8 cellular contexts compared by ENCODE assay signal in genomic region chr1:111481387-111482221, GRCh38. TPM values are rescaled to one million over a fixed set of nuclear protein-coding genes. Genes with fewer than 3 reads are reported as not detected.
DNase-seq lines count a peak whose midpoint lies in the region; ATAC-seq and TF ChIP-seq lines count a peak whose summit lies in the region.

No MANE protein-coding gene starts in this region.

- DNase-seq in NCI-H1436 (lab: John Stamatoyannopoulos, UW), result peak; percentile 10
- no peak for DNase-seq in NCI-H1436 treated with DMSO at 0.1 percent for 48 hours (lab: John Stamatoyannopoulos, UW)
- peak; percentile 53 for DNase-seq in NAMALWA (ENCODE audit: low spot score)
- DNase-seq in T-cell, result peak in 32 of 34 experiments; percentile 11 to 67 (median 36)
- DNase-seq in astrocyte of the spinal cord (ENCODE audit: low read depth, low spot score), result peak; percentile 46
- DNase-seq in hepatocyte (ENCODE audit: low spot score), result peak; percentile 86
- peak; percentile 85 for DNase-seq in sciatic nerve (ENCODE audit: low spot score)

- peak overlapping the region in 1 of 2 donors; percentile 44 for H3K27ac Mint-ChIP-seq in T-cell

- peaks cover 4% of the 10 kb centered on the region for H3K4me1 ChIP-seq in hepatocyte (ENCODE audit: insufficient read depth)

- no peak overlapping the region for H3K4me3 Mint-ChIP-seq in T-cell

- CTCF ChIA-PET in T-cell (lab: Charles Lee), result interaction anchor here (0.6 to 1.6 kb wide), 8 partner anchors 21 to 288 kb away, joined by 3 to 16 read pairs (median 4); no protein-coding TSS in a partner anchor

- no peaks in the 10 kb centered on the region for H3K27me3 ChIP-seq in hepatocyte

- H3K4me3 ChIP-seq in astrocyte of the spinal cord (ENCODE audit: low read depth, low read length) (no peak overlapping the region), hepatocyte (no peak overlapping the region)

- no peak overlapping the region for H2AFZ ChIP-seq in hepatocyte

- no peaks in the 10 kb centered on the region for H3K27me3 Mint-ChIP-seq in T-cell

- no peak overlapping the region for H3K27ac ChIP-seq in hepatocyte

- POLR2A ChIA-PET in T-cell (lab: Charles Lee), result interaction anchor here in 1 of 2 donors (1.0 kb wide), 1 partner anchor 280 kb away, joined by 5 read pairs; no protein-coding TSS in a partner anchor

- no peak overlapping the region for H3K4me2 ChIP-seq in hepatocyte

- peaks cover 0 to 5% (median 0%) of the 10 kb centered on the region in 3 donors for H3K9me3 Mint-ChIP-seq in T-cell

- H3K4me1 Mint-ChIP-seq in T-cell, result peaks cover 37 to 54% (median 42%) of the 10 kb centered on the region in 3 donors

- H3K9me3 ChIP-seq in hepatocyte (ENCODE audit: low read depth), result no peaks in the 10 kb centered on the region

- peaks cover 13% of the 10 kb centered on the region for H3K36me3 Mint-ChIP-seq in T-cell

- no peaks in the 10 kb centered on the region for H3K9me2 ChIP-seq in hepatocyte (replicated peaks; ENCODE audit: insufficient read depth)

- ATAC-seq in T-cell (replicated peaks in 1 of 4) (peak; percentile 45 to 70 (median 64)), sciatic nerve (peak; percentile 97), GM19452 (IDR thresholded peaks at IDR 0.05; ENCODE audit: unreplicated experiment) (no peak)

- no peaks in the 10 kb centered on the region for H4K20me1 ChIP-seq in hepatocyte (ENCODE audit: insufficient read depth, poor library complexity, severe bottlenecking)

- H3K36me3 ChIP-seq in hepatocyte (replicated peaks; ENCODE audit: insufficient read depth, low read depth), result no peaks in the 10 kb centered on the region

- peak; percentile 72 for TF ChIP-seq CTCF in astrocyte of the spinal cord (IDR thresholded peaks at IDR 0.05; ENCODE audit: low read depth, low read length)
- peak; percentile 90 for TF ChIP-seq CTCF in hepatocyte (IDR thresholded peaks at IDR 0.05; ENCODE audit: poor library complexity)

- intact Hi-C loops in sciatic nerve (cut with DNase I), result loop anchor here (10.0 kb wide), 1 partner anchor 283 kb away; no protein-coding TSS in a partner anchor

- 26% methylated on average over 8 of the region's 8 CpGs for WGBS in hepatocyte (ENCODE audit: low lambda C conversion rate, missing lambda C conversion rate)

- H3K79me2 ChIP-seq in hepatocyte, result no peaks in the 10 kb centered on the region

- in situ Hi-C loops in astrocyte of the spinal cord (cut with HindIII; ENCODE audit: low sequenced_read_pairs), result no loop called here

RNA-seq across cellular contexts. Expression of gene C1orf162, which starts 7.8 kb away (rescaled TPM):
- 10 to 100 TPM; 42.9 to 55.1 (median 46.1) TPM for total RNA-seq in T-cell
- total RNA-seq in hepatocyte, result 0.72 and 0.90 TPM in 2 replicates
- 0.50 and 0.69 TPM in 2 replicates for polyA plus RNA-seq in hepatocyte
- total RNA-seq in sciatic nerve, result 15.9 TPM

RNA-seq across cellular contexts. Expression of gene ADORA3, which starts 21.8 kb away (rescaled TPM):
- total RNA-seq in T-cell, result under 1 TPM in 1 of 5 donors, not detected in 4; 0.30 TPM
- total RNA-seq in hepatocyte, result 0.33 and 2.0 TPM in 2 replicates
- polyA plus RNA-seq in hepatocyte, result 0.41 and 0.61 TPM in 2 replicates
- total RNA-seq in sciatic nerve, result 3.8 TPM

RNA-seq across cellular contexts. Expression of gene TMIGD3, which starts 21.8 kb away (rescaled TPM):
- total RNA-seq in T-cell, result not detected
- total RNA-seq in hepatocyte, result 2.6 and 6.5 TPM in 2 replicates
- polyA plus RNA-seq in hepatocyte, result 5.2 TPM in 2 replicates
- 1.2 TPM for total RNA-seq in sciatic nerve

RNA-seq across cellular contexts. Expression of gene ATP5PB, which starts 32.3 kb away (rescaled TPM):
- 100 to 1,000 TPM in 3 of 5 donors, 10 to 100 TPM in 2; 88.1 to 129 (median 118) TPM for total RNA-seq in T-cell
- 291 and 320 TPM in 2 replicates for total RNA-seq in hepatocyte
- 289 and 309 TPM in 2 replicates for polyA plus RNA-seq in hepatocyte
- total RNA-seq in sciatic nerve, result 112 TPM

RNA-seq across cellular contexts. Expression of gene WDR77, which starts 32.5 kb away (rescaled TPM):
- total RNA-seq in T-cell, result 10 to 100 TPM; 22.5 to 40.1 (median 33.1) TPM
- 37.3 and 44.5 TPM in 2 replicates for total RNA-seq in hepatocyte
- polyA plus RNA-seq in hepatocyte, result 49.2 and 55.3 TPM in 2 replicates
- 16.4 TPM for total RNA-seq in sciatic nerve
